Comparison of ENCODE assay signal across 18 cellular contexts in genomic region chr11:24697722-24698121, GRCh38.
DNase-seq lines count a peak whose midpoint lies in the region; ATAC-seq and TF ChIP-seq lines count a peak whose summit lies in the region.
"Had no signal": no experiment of that assay in that cellular context is flagged by ENCODE, and none has a peak within 500 bp of the region (broad histone marks: within the 10 kb centered on the region; RNA-seq: fewer than 3 reads in every experiment).

No MANE protein-coding gene starts in this region.

- no peak for TF ChIP-seq POLR2A in IMR-90 (IDR thresholded peaks at IDR 0.05; ENCODE audit: low read depth, low read length)

- TF ChIP-seq CTCF in AG04450 (IDR thresholded peaks at IDR 0.05; ENCODE audit: low read depth, low read length) (no peak), IMR-90 (conservative IDR thresholded peaks at IDR 0.05; ENCODE audit: low read depth, low read length) (no peak)

- no peak overlapping the region for H4K8ac ChIP-seq in IMR-90 (ENCODE audit: low read depth in 2 of 2, low read length in 2 of 2)

- H3K4me3 ChIP-seq in AG04450 (ENCODE audit: low read depth, low read length) (no peak overlapping the region), IMR-90 (ENCODE audit: insufficient read depth, low read depth, low read length) (no peak overlapping the region)
- H3K4me3 ChIP-seq: mucosa of descending colon had no signal

- H3K4me3 Mint-ChIP-seq in natural killer cell treated with Interleukin-12 subunit alpha and Interleukin-12 subunit beta and Interleukin-15 and Interleukin-18, amount 100 ng/mL, for 72 hours = no peak overlapping the region
- H3K4me3 Mint-ChIP-seq: activated naive CD8-positive, alpha-beta T cell; T-helper 2 cell treated with Interferon-gamma antibody and Interleukin-4, amounts not matched to agents 5 μg/mL and 100 μg/mL, for 36 hours had no signal

- no peaks in the 10 kb centered on the region for H4K20me1 ChIP-seq in IMR-90 (ENCODE audit: insufficient read depth, low read length)

- H2AK5ac ChIP-seq in IMR-90 (ENCODE audit: low read depth, low read length) = no peak overlapping the region

- intact Hi-C loops in IMR-90 (cut with micrococcal nuclease) = no loop called here

- in situ Hi-C loops in IMR-90 (cut with MboI; ENCODE audit: low sequenced_read_pairs) = no loop called here

- H3K9ac ChIP-seq in IMR-90 (ENCODE audit: low read depth, low read length) = no peak overlapping the region

- H3K4ac ChIP-seq in IMR-90 (ENCODE audit: low read depth, low read length) = no peak overlapping the region

- no peaks in the 10 kb centered on the region for H3K36me3 ChIP-seq in IMR-90 (ENCODE audit: control insufficient read depth, insufficient read depth, low read length)

- H3K79me1 ChIP-seq in IMR-90 (ENCODE audit: low read depth in 1 of 2, low read length in 2 of 2) = no peaks in the 10 kb centered on the region

- no peaks in the 10 kb centered on the region for H3K4me1 ChIP-seq in IMR-90 (ENCODE audit: control insufficient read depth, insufficient read depth, low read length)

- ATAC-seq in IMR-90 (ENCODE audit: low read depth) = peak; percentile 32; the same call in 1 of the 2 replicates
- ATAC-seq in natural killer cell treated with Interleukin-12 subunit alpha and Interleukin-12 subunit beta and Interleukin-15 and Interleukin-18, amount 100 ng/mL, for 72 hours = no peak
- ATAC-seq: left cardiac atrium; mucosa of descending colon; right cardiac atrium; stimulated activated naive CD8-positive, alpha-beta T cell treated with anti-CD3 and anti-CD28 coated beads, Interleukin-15, Interleukin-2, amounts not matched to agents 100 U/mL and 50 U/mL, for 24 hours had no signal

- no peak overlapping the region for H4K91ac ChIP-seq in IMR-90 (ENCODE audit: insufficient read depth, low read depth, low read length)

- H3K18ac ChIP-seq in IMR-90 (ENCODE audit: low read depth, low read length) = no peak overlapping the region

- H3K56ac ChIP-seq in IMR-90 (ENCODE audit: extremely low read depth, insufficient read depth, low read length) = no peak overlapping the region

- no peak overlapping the region for H3K4me2 ChIP-seq in IMR-90 (ENCODE audit: low read depth, low read length)

- H3K27ac Mint-ChIP-seq in natural killer cell treated with Interleukin-12 subunit alpha and Interleukin-12 subunit beta and Interleukin-15 and Interleukin-18, amount 100 ng/mL, for 72 hours = no peak overlapping the region
- H3K27ac Mint-ChIP-seq: activated naive CD8-positive, alpha-beta T cell; T-helper 2 cell treated with Interferon-gamma antibody and Interleukin-4, amounts not matched to agents 5 μg/mL and 100 μg/mL, for 36 hours had no signal

- no peak for TF ChIP-seq RAD21 in IMR-90 (IDR thresholded peaks at IDR 0.05; ENCODE audit: low read length)

- no TSS peak for BruUV-seq in IMR-90 (replicated peaks; lab: Mats Ljungman, UMichigan)

- no peak overlapping the region for H2BK120ac ChIP-seq in IMR-90 (ENCODE audit: low read depth, low read length)

- no peak overlapping the region for H3K23ac ChIP-seq in IMR-90 (ENCODE audit: low read depth, low read length)

- H2BK5ac ChIP-seq in IMR-90 (ENCODE audit: low read depth, low read length, poor library complexity, severe bottlenecking) = peak overlapping the region; percentile 12

- POLR2A ChIA-PET in AG04450 (lab: Yijun Ruan, JAX) (no interaction called here), IMR-90 (lab: Charles Lee; ENCODE audit: unreplicated experiment) (no interaction called here)

- H3K27me3 Mint-ChIP-seq in natural killer cell treated with Interleukin-12 subunit alpha and Interleukin-12 subunit beta and Interleukin-15 and Interleukin-18, amount 100 ng/mL, for 72 hours = no peaks in the 10 kb centered on the region
- H3K27me3 Mint-ChIP-seq: activated naive CD8-positive, alpha-beta T cell had no signal

- no peaks in the 10 kb centered on the region for H3K9me1 ChIP-seq in IMR-90 (ENCODE audit: insufficient read depth, low read length)

- no peaks in the 10 kb centered on the region for H3K27me3 ChIP-seq in AG04450 (ENCODE audit: control insufficient read depth, insufficient read depth, low read length)
- no peaks in the 10 kb centered on the region for H3K27me3 ChIP-seq in IMR-90 (ENCODE audit: control insufficient read depth, insufficient read depth, low read length)

- dilution Hi-C loops in IMR-90 (cut with HindIII; ENCODE audit: low sequenced_read_pairs, unreplicated experiment) = no loop called here

- H3K27ac ChIP-seq in AG04450 (ENCODE audit: low read depth, low read length) (no peak overlapping the region), IMR-90 (ENCODE audit: insufficient read depth, low read length) (no peak overlapping the region)

- DNase-seq in AG04450 (ENCODE audit: low read depth, low spot score) = peak; percentile 20
- peak; percentile 82 for DNase-seq in IMR-90
- DNase-seq in astrocyte of the hippocampus (ENCODE audit: low read depth, low spot score) = peak; percentile 3
- DNase-seq in foreskin melanocyte = peak; percentile 40
- no peak for DNase-seq in AG20443 (ENCODE audit: low spot score)
- DNase-seq in natural killer cell treated with Interleukin-12 subunit alpha and Interleukin-12 subunit beta and Interleukin-15 and Interleukin-18, amount 100 ng/mL, for 72 hours (ENCODE audit: low spot score) = no peak
- DNase-seq in NCI-H2227 treated with DMSO at 0.1 percent for 48 hours (lab: John Stamatoyannopoulos, UW) = no peak
- no peak for DNase-seq in medulla oblongata (ENCODE audit: extremely low spot score)
- DNase-seq: activated CD8-positive, alpha-beta memory T cell treated with anti-CD3 and anti-CD28 coated beads for 24 hours; left cardiac atrium; mucosa of descending colon; NCI-H187 treated with DMSO at 0.1 percent for 48 hours; NCI-H510A treated with DMSO at 0.1 percent for 48 hours; right cardiac atrium; SIG-M5; stimulated activated naive CD8-positive, alpha-beta T cell treated with anti-CD3 and anti-CD28 coated beads, Interleukin-15, Interleukin-2, amounts not matched to agents 100 U/mL and 50 U/mL, for 24 hours had no signal

- H2AK9ac ChIP-seq in IMR-90 (replicated peaks; ENCODE audit: low read depth, low read length, poor library complexity) = no peak overlapping the region

- peaks cover 19% of the 10 kb centered on the region for H3K9me3 Mint-ChIP-seq in natural killer cell treated with Interleukin-12 subunit alpha and Interleukin-12 subunit beta and Interleukin-15 and Interleukin-18, amount 100 ng/mL, for 72 hours

- CTCF ChIA-PET in AG04450 (lab: Charles Lee) (no interaction called here), IMR-90 (lab: Yijun Ruan, JAX) (no interaction called here)

- H3K9me3 ChIP-seq in AG04450 (ENCODE audit: control insufficient read depth, insufficient read depth, low read length) (peaks cover 3% of the 10 kb centered on the region; the same call in 1 of the 2 replicates), IMR-90 (ENCODE audit: control insufficient read depth, insufficient read depth, low read length) (peaks cover 2% of the 10 kb centered on the region; the same call in 1 of the 2 replicates)
- H3K9me3 ChIP-seq: mucosa of descending colon had no signal

- no peak overlapping the region for H3K14ac ChIP-seq in IMR-90 (replicated peaks; ENCODE audit: low read depth, low read length)

- H4K5ac ChIP-seq in IMR-90 (ENCODE audit: low read depth, low read length) = no peak overlapping the region

- no CpG with 5 or more reads among the region's 2 CpGs for WGBS in IMR-90 (ENCODE audit: extremely low coverage in 2 of 2, insufficient read length in 1 of 2), 2 experiments

- H3K4me1 Mint-ChIP-seq in natural killer cell treated with Interleukin-12 subunit alpha and Interleukin-12 subunit beta and Interleukin-15 and Interleukin-18, amount 100 ng/mL, for 72 hours (ENCODE audit: low read depth in 2 of 2) = no peaks in the 10 kb centered on the region

- H2AFZ ChIP-seq in IMR-90 (replicated peaks; ENCODE audit: low read length, poor library complexity) = no peak overlapping the region

- H2BK15ac ChIP-seq in IMR-90 (ENCODE audit: low read depth, low read length) = no peak overlapping the region

- H2BK20ac ChIP-seq in IMR-90 (ENCODE audit: low read depth, low read length) = peak overlapping the region; percentile 0; the same call in 1 of the 2 replicates

- peaks cover 5% of the 10 kb centered on the region for H3K36me3 Mint-ChIP-seq in natural killer cell treated with Interleukin-12 subunit alpha and Interleukin-12 subunit beta and Interleukin-15 and Interleukin-18, amount 100 ng/mL, for 72 hours
- H3K36me3 Mint-ChIP-seq: activated naive CD8-positive, alpha-beta T cell had no signal

TF ChIP-seq in IMR-90, 13 proteins besides CTCF, POLR2A, EP300 and RAD21:
- no peak for TF ChIP-seq RFX5 (IDR thresholded peaks at IDR 0.05; ENCODE audit: low read depth, low read length)
- TF ChIP-seq BHLHE40 (IDR thresholded peaks at IDR 0.05; ENCODE audit: low read depth, low read length) = no peak
- TF ChIP-seq RCOR1 (IDR thresholded peaks at IDR 0.05; ENCODE audit: insufficient replicate concordance, low read length) = no peak
- no peak for TF ChIP-seq CHD1 (IDR thresholded peaks at IDR 0.05; ENCODE audit: low read depth, low read length)
- TF ChIP-seq CEBPB (IDR thresholded peaks at IDR 0.05; ENCODE audit: low read depth, low read length) = peak; percentile 39
- TF ChIP-seq, protein P1, sequence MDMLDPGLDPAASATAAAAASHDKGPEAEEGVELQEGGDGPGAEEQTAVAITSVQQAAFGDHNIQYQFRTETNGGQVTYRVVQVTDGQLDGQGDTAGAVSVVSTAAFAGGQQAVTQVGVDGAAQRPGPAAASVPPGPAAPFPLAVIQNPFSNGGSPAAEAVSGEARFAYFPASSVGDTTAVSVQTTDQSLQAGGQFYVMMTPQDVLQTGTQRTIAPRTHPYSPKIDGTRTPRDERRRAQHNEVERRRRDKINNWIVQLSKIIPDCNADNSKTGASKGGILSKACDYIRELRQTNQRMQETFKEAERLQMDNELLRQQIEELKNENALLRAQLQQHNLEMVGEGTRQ (IDR thresholded peaks at IDR 0.05; ENCODE audit: low read depth, low read length) = no peak
- TF ChIP-seq NFE2L2 (IDR thresholded peaks at IDR 0.05; ENCODE audit: low read depth, low read length) = no peak
- TF ChIP-seq FOS (IDR thresholded peaks at IDR 0.05; ENCODE audit: low read depth, low read length) = peak; percentile 49; the same call in 1 of the 2 replicates

Comparison
In these comparisons a context has a peak if more than half of its experiments do, and no peak if none do; other contexts are left out.
1. DNase-seq: peak in AG04450 (single experiment), IMR-90 (single experiment), astrocyte of the hippocampus (single experiment) and foreskin melanocyte (single experiment); none in AG20443 (single experiment), natural killer cell treated with Interleukin-12 subunit alpha and Interleukin-12 subunit beta and Interleukin-15 and Interleukin-18, amount 100 ng/mL, for 72 hours (single experiment), NCI-H2227 treated with DMSO at 0.1 percent for 48 hours (single experiment) and medulla oblongata (single experiment).